Comparison of ENCODE assay signal across 9 cellular contexts in genomic region chr14:76784881-76785280, GRCh38. TPM values are rescaled to one million over a fixed set of nuclear protein-coding genes. Genes with fewer than 3 reads are reported as not detected.
DNase-seq lines count a peak whose midpoint lies in the region; ATAC-seq and TF ChIP-seq lines count a peak whose summit lies in the region.
"Had no signal": no experiment of that assay in that cellular context is flagged by ENCODE, and none has a peak within 500 bp of the region (broad histone marks: within the 10 kb centered on the region; RNA-seq: fewer than 3 reads in every experiment).

No MANE protein-coding gene starts in this region.

- H3K9me3 ChIP-seq in lower lobe of right lung: no peaks in the 10 kb centered on the region
- H3K9me3 ChIP-seq: BLaER1 had no signal

- peaks cover 39% of the 10 kb centered on the region for H3K4me1 ChIP-seq in lower lobe of right lung

- peak; percentile 16 for DNase-seq in NCI-H2029 (lab: John Stamatoyannopoulos, UW)
- no peak for DNase-seq in NCI-H2029 treated with DMSO at 0.1 percent for 48 hours (lab: John Stamatoyannopoulos, UW)
- peak; percentile 83 for DNase-seq in NCI-H460 (ENCODE audit: extremely low read depth, low read depth)
- peak; percentile 81 for DNase-seq in activated CD4-positive, alpha-beta T cell treated with anti-CD3 and anti-CD28 coated beads for 36 hours
- peak; percentile 89 for DNase-seq in ecto neural progenitor cell (ENCODE audit: low spot score)
- DNase-seq in lower lobe of right lung: peak; percentile 72
- DNase-seq in stimulated activated CD8-positive, alpha-beta memory T cell treated with anti-CD3 and anti-CD28 coated beads, Interleukin-4, amount 100 ng/mL, for 48 hours: peak; percentile 75

- no peak overlapping the region for H3K4me3 ChIP-seq in lower lobe of right lung
- H3K4me3 ChIP-seq: BLaER1 had no signal

- CTCF ChIA-PET in activated CD4-positive, alpha-beta T cell treated with anti-CD3 and anti-CD28 coated beads for 36 hours (lab: Charles Lee): interaction anchor here (0.6 to 8.0 kb wide), 22 partner anchors 9 to 661 kb away, joined by 3 to 88 read pairs (median 4); partner anchors contain the start of gene ANGEL1

- H3K9me3 Mint-ChIP-seq in activated CD4-positive, alpha-beta T cell treated with anti-CD3 and anti-CD28 coated beads for 36 hours (ENCODE audit: low read depth): no peaks in the 10 kb centered on the region

- no peaks in the 10 kb centered on the region for H3K27me3 ChIP-seq in lower lobe of right lung (ENCODE audit: low read depth)
- H3K27me3 ChIP-seq: BLaER1 had no signal

- intact Hi-C loops in activated CD4-positive, alpha-beta T cell treated with anti-CD3 and anti-CD28 coated beads for 36 hours (cut with DNase I, micrococcal nuclease): loop anchor here (1.0 kb wide), 1 partner anchor 75 kb away; no protein-coding TSS in a partner anchor
- intact Hi-C loops in lower lobe of right lung (cut with DNase I): no loop called here

- peaks cover 91% of the 10 kb centered on the region for H3K36me3 ChIP-seq in lower lobe of right lung

- no peak overlapping the region for H3K27ac Mint-ChIP-seq in activated CD4-positive, alpha-beta T cell treated with anti-CD3 and anti-CD28 coated beads for 36 hours

- H3K4me3 Mint-ChIP-seq in activated CD4-positive, alpha-beta T cell treated with anti-CD3 and anti-CD28 coated beads for 36 hours: no peak overlapping the region

- H3K4me1 Mint-ChIP-seq in activated CD4-positive, alpha-beta T cell treated with anti-CD3 and anti-CD28 coated beads for 36 hours: peaks cover 32% of the 10 kb centered on the region

- POLR2A ChIA-PET in activated CD4-positive, alpha-beta T cell treated with anti-CD3 and anti-CD28 coated beads for 36 hours (lab: Charles Lee): no interaction called here

- no peaks in the 10 kb centered on the region for H3K27me3 Mint-ChIP-seq in activated CD4-positive, alpha-beta T cell treated with anti-CD3 and anti-CD28 coated beads for 36 hours

- no peak overlapping the region for H3K27ac ChIP-seq in lower lobe of right lung
- H3K27ac ChIP-seq: BLaER1 had no signal

- peak; percentile 82 for TF ChIP-seq CTCF in lower lobe of right lung (IDR thresholded peaks at IDR 0.05)

- H3K36me3 Mint-ChIP-seq in activated CD4-positive, alpha-beta T cell treated with anti-CD3 and anti-CD28 coated beads for 36 hours (ENCODE audit: low read depth): peaks cover 27% of the 10 kb centered on the region

- ATAC-seq in HG03103 (IDR thresholded peaks at IDR 0.05; ENCODE audit: low read depth, unreplicated experiment) (peak; percentile 77), lower lobe of right lung (peak; percentile 85 to 91)
- ATAC-seq in activated CD4-positive, alpha-beta T cell treated with anti-CD3 and anti-CD28 coated beads for 36 hours: peak; percentile 85

RNA-seq across cellular contexts. Expression of gene VASH1, which starts 23.6 kb away (rescaled TPM):
- total RNA-seq in NCI-H460 (2014; rRNA removed; shearing (Covaris generic)): 0.81 and 1.0 TPM in 2 replicates
- polyA plus RNA-seq in NCI-H460 (2014; cell fraction: nucleus; rRNA removed): 0.49 and 0.93 TPM in 2 replicates
- total RNA-seq in activated CD4-positive, alpha-beta T cell treated with anti-CD3 and anti-CD28 coated beads for 36 hours: 1 to 10 TPM; 4.0 to 5.3 TPM
- 51.7 TPM for total RNA-seq in lower lobe of right lung

RNA-seq across cellular contexts. Expression of gene ANGEL1, which starts 27.8 kb away (rescaled TPM):
- total RNA-seq in NCI-H460 (2014; rRNA removed; shearing (Covaris generic)): 13.5 and 14.8 TPM in 2 replicates
- 27.1 and 42.2 TPM in 2 replicates for polyA plus RNA-seq in NCI-H460 (2014; cell fraction: nucleus; rRNA removed)
- 10 to 100 TPM; 15.8 to 17.2 TPM for total RNA-seq in activated CD4-positive, alpha-beta T cell treated with anti-CD3 and anti-CD28 coated beads for 36 hours
- 28.9 TPM for total RNA-seq in lower lobe of right lung

RNA-seq across cellular contexts. Expression of gene LRRC74A, which starts 41.3 kb away (rescaled TPM):
- not detected in 2 replicates for total RNA-seq in NCI-H460 (2014; rRNA removed; shearing (Covaris generic))
- polyA plus RNA-seq in NCI-H460 (2014; cell fraction: nucleus; rRNA removed): not detected in 2 replicates
- total RNA-seq in activated CD4-positive, alpha-beta T cell treated with anti-CD3 and anti-CD28 coated beads for 36 hours: not detected
- total RNA-seq in lower lobe of right lung: not detected
